10 cellular contexts compared by ENCODE assay signal in genomic region chr5:73907164-73907563, GRCh38.
"Had no signal": no experiment of that assay in that cellular context is flagged by ENCODE, and none has a peak within 500 bp of the region (broad histone marks: within the 10 kb centered on the region; RNA-seq: fewer than 3 reads in every experiment).

No MANE protein-coding gene starts in this region.

- H3K4me3 ChIP-seq: GM23338, K562 had no signal

- H3K4me3 Mint-ChIP-seq: GM23338, H9, HFFc6 had no signal

- H3K9me3 Mint-ChIP-seq: HFFc6 had no signal

- H2AFZ ChIP-seq: GM23338 had no signal

- H3K9ac ChIP-seq: KMS-11 had no signal

- H3K27ac ChIP-seq: HL-60, KMS-11 had no signal

- FAIRE-seq: H1, H54, K562 had no signal

- H3K27ac Mint-ChIP-seq: GM23338, H9, HFFc6 had no signal

- H3K4me1 Mint-ChIP-seq: GM23338, H9 had no signal

- DNase-seq: H9, HCEC 1CT, HFFc6, IMR-90 had no signal

- ATAC-seq: GM23338, K562 had no signal

- H3K4me2 ChIP-seq: GM23338, KMS-11 had no signal
